In genomic region chr20:25054995-25055629, GRCh38 we compare ENCODE assay signal across 2 cellular contexts.
TF ChIP-seq lines count a peak whose summit lies in the region.

No MANE protein-coding gene starts in this region.

TF ChIP-seq in HCT116, 20 proteins besides CTCF, POLR2A, EP300 and RAD21:
- no peak for TF ChIP-seq POLR2AphosphoS5 (IDR thresholded peaks at IDR 0.05; ENCODE audit: low read depth, low read length)
- peak; percentile 50 for TF ChIP-seq REST (IDR thresholded peaks at IDR 0.05; ENCODE audit: low read depth)
TF ChIP-seq in HCT116: peak in this region for 1.

TF ChIP-seq in K562, 482 proteins besides CTCF, POLR2A, EP300 and RAD21:
- TF ChIP-seq NRF1 (conservative IDR thresholded peaks at IDR 0.05 in 1 of 2, IDR thresholded peaks at IDR 0.05 in 1 of 2), result no peak
- peak; percentile 68; the same call in 1 of the 2 replicates for TF ChIP-seq REST (CRISPR knock-in tag; IDR thresholded peaks at IDR 0.05; ENCODE audit: low read depth)
- no peak for TF ChIP-seq MTA3 (IDR thresholded peaks at IDR 0.05; ENCODE audit: borderline replicate concordance)
- TF ChIP-seq, protein P1, sequence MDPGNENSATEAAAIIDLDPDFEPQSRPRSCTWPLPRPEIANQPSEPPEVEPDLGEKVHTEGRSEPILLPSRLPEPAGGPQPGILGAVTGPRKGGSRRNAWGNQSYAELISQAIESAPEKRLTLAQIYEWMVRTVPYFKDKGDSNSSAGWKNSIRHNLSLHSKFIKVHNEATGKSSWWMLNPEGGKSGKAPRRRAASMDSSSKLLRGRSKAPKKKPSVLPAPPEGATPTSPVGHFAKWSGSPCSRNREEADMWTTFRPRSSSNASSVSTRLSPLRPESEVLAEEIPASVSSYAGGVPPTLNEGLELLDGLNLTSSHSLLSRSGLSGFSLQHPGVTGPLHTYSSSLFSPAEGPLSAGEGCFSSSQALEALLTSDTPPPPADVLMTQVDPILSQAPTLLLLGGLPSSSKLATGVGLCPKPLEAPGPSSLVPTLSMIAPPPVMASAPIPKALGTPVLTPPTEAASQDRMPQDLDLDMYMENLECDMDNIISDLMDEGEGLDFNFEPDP (CRISPR knock-in tag; IDR thresholded peaks at IDR 0.05), result no peak
- TF ChIP-seq ZNF551 (CRISPR knock-in tag; IDR thresholded peaks at IDR 0.05), result no peak
- no peak for TF ChIP-seq ZNF780A (CRISPR knock-in tag; IDR thresholded peaks at IDR 0.05)
- no peak for TF ChIP-seq PML (IDR thresholded peaks at IDR 0.05; ENCODE audit: low read length)
- TF ChIP-seq GATAD2B (IDR thresholded peaks at IDR 0.05; ENCODE audit: borderline replicate concordance), result no peak
- TF ChIP-seq, protein P2, sequence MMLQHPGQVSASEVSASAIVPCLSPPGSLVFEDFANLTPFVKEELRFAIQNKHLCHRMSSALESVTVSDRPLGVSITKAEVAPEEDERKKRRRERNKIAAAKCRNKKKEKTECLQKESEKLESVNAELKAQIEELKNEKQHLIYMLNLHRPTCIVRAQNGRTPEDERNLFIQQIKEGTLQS (IDR thresholded peaks at IDR 0.05), result peak; percentile 81
- TF ChIP-seq, protein P2 (CRISPR knock-in tag; conservative IDR thresholded peaks at IDR 0.05), result no peak
- peak; percentile 89 for TF ChIP-seq MIER1 (IDR thresholded peaks at IDR 0.05; ENCODE audit: low read depth)
- no peak for TF ChIP-seq SREBF1 (IDR thresholded peaks at IDR 0.05; ENCODE audit: borderline replicate concordance, low read depth, low read length)
- no peak for TF ChIP-seq CUX1 (CRISPR knock-in tag; IDR thresholded peaks at IDR 0.05)
- TF ChIP-seq JUN (IDR thresholded peaks at IDR 0.05; ENCODE audit: borderline replicate concordance, low read depth, low read length), result peak; percentile 40; the same call in 1 of the 2 replicates
- TF ChIP-seq JUN (CRISPR knock-in tag; IDR thresholded peaks at IDR 0.05; ENCODE audit: borderline replicate concordance), result no peak
- peak; percentile 51 for TF ChIP-seq ZNF407 (IDR thresholded peaks at IDR 0.05; ENCODE audit: low read depth)
- peak; percentile 93 for TF ChIP-seq EHMT2 (IDR thresholded peaks at IDR 0.05)
- TF ChIP-seq ZNF699 (CRISPR knock-in tag; IDR thresholded peaks at IDR 0.05; ENCODE audit: insufficient replicate concordance), result no peak
- 0 out of 2 replicates have a peak, but pooled peaks have one; percentile 31 for TF ChIP-seq ZNF644 (tag; IDR thresholded peaks at IDR 0.05; ENCODE audit: low read depth)
- TF ChIP-seq FOSL1 (tag; conservative IDR thresholded peaks at IDR 0.05), result peak; percentile 81
- no peak for TF ChIP-seq CLOCK (CRISPR knock-in tag; IDR thresholded peaks at IDR 0.05; ENCODE audit: borderline replicate concordance)
- TF ChIP-seq CREB1 (IDR thresholded peaks at IDR 0.05), result no peak
- TF ChIP-seq CREB1 (CRISPR knock-in tag; IDR thresholded peaks at IDR 0.05), result no peak
- TF ChIP-seq GATA2 (CRISPR knock-in tag; IDR thresholded peaks at IDR 0.05), result no peak
- peak; percentile 87 for TF ChIP-seq JUND (IDR thresholded peaks at IDR 0.05; ENCODE audit: borderline replicate concordance, low read depth, low read length)
- TF ChIP-seq JUND (tag; IDR thresholded peaks at IDR 0.05; ENCODE audit: borderline replicate concordance, low read depth, low read length), result peak; percentile 85; the same call in 2 of the 3 replicates
- TF ChIP-seq DPF2 (IDR thresholded peaks at IDR 0.05), result no peak
- peak; percentile 47 for TF ChIP-seq CEBPB (tag; IDR thresholded peaks at IDR 0.05)
- 0 out of 2 replicates have a peak, but pooled peaks have one; percentile 39 for TF ChIP-seq ZNF175 (CRISPR knock-in tag; IDR thresholded peaks at IDR 0.05; ENCODE audit: low read depth)
TF ChIP-seq in K562: peak in this region for 11.
